In the genomic region with DNA sequence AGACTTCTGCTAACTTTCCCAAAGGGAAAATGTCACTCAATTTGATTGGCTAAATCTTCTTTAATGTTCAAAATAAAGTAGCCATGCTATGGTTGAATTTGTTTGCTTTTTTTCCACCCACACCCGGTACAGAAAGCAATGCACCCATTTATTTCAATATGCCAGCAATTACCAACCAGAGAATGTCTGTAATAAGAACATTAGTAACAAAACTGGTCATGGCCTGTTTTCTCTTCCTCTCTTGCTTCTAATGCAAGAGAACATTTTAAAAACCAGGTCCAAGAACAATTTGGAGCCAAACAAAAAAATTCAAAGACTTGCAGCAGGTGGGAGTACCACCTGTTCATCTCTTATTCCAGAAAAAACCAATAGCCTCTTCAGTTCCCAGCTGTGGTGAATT, we compare ENCODE assay signal across 17 cellular contexts.
DNase-seq lines count a peak whose midpoint lies in the region; ATAC-seq and TF ChIP-seq lines count a peak whose summit lies in the region.
"Had no signal": no experiment of that assay in that cellular context is flagged by ENCODE, and none has a peak within 500 bp of the region (broad histone marks: within the 10 kb centered on the region; RNA-seq: fewer than 3 reads in every experiment).

No MANE protein-coding gene starts in this region.

- no peak overlapping the region for H3K27ac ChIP-seq in DND-41 (ENCODE audit: low read length)
- H3K27ac ChIP-seq in esophagus squamous epithelium: no peak overlapping the region
- no peak overlapping the region for H3K27ac ChIP-seq in MM.1S (ENCODE audit: low read length)
- H3K27ac ChIP-seq: brain microvascular endothelial cell, gastroesophageal sphincter, PC-9 had no signal

- H4K20me1 ChIP-seq in DND-41 (ENCODE audit: insufficient read depth, low read length) (no peaks in the 10 kb centered on the region), MM.1S (ENCODE audit: insufficient read depth, low read length) (no peaks in the 10 kb centered on the region)

- H3K79me2 ChIP-seq in DND-41 (ENCODE audit: insufficient read depth, low read length) (no peaks in the 10 kb centered on the region), MM.1S (ENCODE audit: low read length) (no peaks in the 10 kb centered on the region)

- H3K4me2 ChIP-seq in DND-41 (ENCODE audit: insufficient read depth, low read length) (no peak overlapping the region), MM.1S (ENCODE audit: low read depth, low read length) (no peak overlapping the region)
- H3K4me2 ChIP-seq: PC-9 had no signal

- H3K36me3 ChIP-seq in DND-41 (ENCODE audit: insufficient read depth, low read length) (no peaks in the 10 kb centered on the region), esophagus squamous epithelium (no peaks in the 10 kb centered on the region), MM.1S (replicated peaks; ENCODE audit: insufficient read depth, low read length) (no peaks in the 10 kb centered on the region)
- H3K36me3 ChIP-seq: brain microvascular endothelial cell, gastroesophageal sphincter had no signal

- no peaks in the 10 kb centered on the region for H3F3A ChIP-seq in MM.1S (ENCODE audit: insufficient read depth, low read length)

- no peak for DNase-seq in DND-41
- DNase-seq in esophagus squamous epithelium (lab: John Stamatoyannopoulos, UW): no peak
- no peak for DNase-seq in posterior vena cava (ENCODE audit: low spot score)
- DNase-seq in NCI-H1417 (lab: John Stamatoyannopoulos, UW): no peak
- DNase-seq in MM.1S: no peak
- DNase-seq: ACHN; activated CD4-positive, alpha-beta T cell treated with anti-CD3 and anti-CD28 coated beads, Interleukin-2, amount 50 U/mL, for 4 hours; activated effector memory CD4-positive, alpha-beta T cell treated with Interleukin-2 at 50 U/mL for 16 hours; brain microvascular endothelial cell; kidney; NCI-H446; PC-9 had no signal

- WGBS in esophagus squamous epithelium, 2 donors: 44 to 60% methylated on average over 1 of the region's 1 CpG

- H3K9me2 ChIP-seq in MM.1S (replicated peaks; ENCODE audit: insufficient read depth, low read length): no peaks in the 10 kb centered on the region

- TF ChIP-seq CTCF in DND-41 (IDR thresholded peaks at IDR 0.05; ENCODE audit: borderline replicate concordance, extremely low read depth, low read length, poor library complexity, severe bottlenecking) (no peak), esophagus squamous epithelium (IDR thresholded peaks at IDR 0.05) (no peak), MM.1S (IDR thresholded peaks at IDR 0.05; ENCODE audit: low read length) (no peak)

- intact Hi-C loops in esophagus squamous epithelium (cut with DNase I) (no loop called here), posterior vena cava (cut with DNase I) (no loop called here)

- no peak overlapping the region for H3K9ac ChIP-seq in DND-41 (ENCODE audit: low read depth, low read length)
- no peak overlapping the region for H3K9ac ChIP-seq in MM.1S (ENCODE audit: low read length)

- no peaks in the 10 kb centered on the region for H3K9me3 ChIP-seq in DND-41 (ENCODE audit: insufficient read depth, low read length, severe bottlenecking)
- H3K9me3 ChIP-seq in esophagus squamous epithelium: no peaks in the 10 kb centered on the region
- H3K9me3 ChIP-seq in MM.1S (replicated peaks; ENCODE audit: insufficient read depth, low read length): no peaks in the 10 kb centered on the region
- H3K9me3 ChIP-seq: gastroesophageal sphincter had no signal

- ATAC-seq in DND-41 (ENCODE audit: insufficient read depth, low read depth) (peak; percentile 29; the same call in 1 of the 3 replicates), GM19395 (IDR thresholded peaks at IDR 0.05; ENCODE audit: unreplicated experiment) (peak; percentile 54), HG02763 (IDR thresholded peaks at IDR 0.05; ENCODE audit: unreplicated experiment) (peak; percentile 29), HG03521 (IDR thresholded peaks at IDR 0.05; ENCODE audit: unreplicated experiment) (peak; percentile 31)
- ATAC-seq: gastroesophageal sphincter; stimulated activated effector memory CD8-positive, alpha-beta T cell treated with anti-CD3 and anti-CD28 coated beads, Interleukin-12 subunit alpha, Interleukin-12 subunit beta, amount 100 ng/mL, for 72 hours had no signal

- H3K4me1 ChIP-seq in DND-41 (ENCODE audit: insufficient read depth, low read length) (no peaks in the 10 kb centered on the region), esophagus squamous epithelium (no peaks in the 10 kb centered on the region), MM.1S (ENCODE audit: low read length) (no peaks in the 10 kb centered on the region)
- H3K4me1 ChIP-seq: gastroesophageal sphincter had no signal

- no peak for TF ChIP-seq POLR2A in esophagus squamous epithelium (IDR thresholded peaks at IDR 0.05)

- no peak overlapping the region for H2AFZ ChIP-seq in DND-41 (ENCODE audit: low read depth, low read length)
- no peak overlapping the region for H2AFZ ChIP-seq in MM.1S (ENCODE audit: low read length)
- H2AFZ ChIP-seq: PC-9 had no signal

- H3K4me3 ChIP-seq in DND-41 (ENCODE audit: low read depth in 1 of 2, low read length in 2 of 2) (no peak overlapping the region), esophagus squamous epithelium (no peak overlapping the region), MM.1S (ENCODE audit: low read length) (no peak overlapping the region)
- H3K4me3 ChIP-seq: gastroesophageal sphincter, PC-9 had no signal

- H3K27me3 ChIP-seq in DND-41 (ENCODE audit: insufficient read depth, low read length, poor library complexity) (no peaks in the 10 kb centered on the region), esophagus squamous epithelium (no peaks in the 10 kb centered on the region), MM.1S (replicated peaks; ENCODE audit: insufficient read depth, low read length) (no peaks in the 10 kb centered on the region)
- H3K27me3 ChIP-seq: brain microvascular endothelial cell, gastroesophageal sphincter had no signal
